Comparison of ENCODE assay signal across 8 cellular contexts in the genomic region with DNA sequence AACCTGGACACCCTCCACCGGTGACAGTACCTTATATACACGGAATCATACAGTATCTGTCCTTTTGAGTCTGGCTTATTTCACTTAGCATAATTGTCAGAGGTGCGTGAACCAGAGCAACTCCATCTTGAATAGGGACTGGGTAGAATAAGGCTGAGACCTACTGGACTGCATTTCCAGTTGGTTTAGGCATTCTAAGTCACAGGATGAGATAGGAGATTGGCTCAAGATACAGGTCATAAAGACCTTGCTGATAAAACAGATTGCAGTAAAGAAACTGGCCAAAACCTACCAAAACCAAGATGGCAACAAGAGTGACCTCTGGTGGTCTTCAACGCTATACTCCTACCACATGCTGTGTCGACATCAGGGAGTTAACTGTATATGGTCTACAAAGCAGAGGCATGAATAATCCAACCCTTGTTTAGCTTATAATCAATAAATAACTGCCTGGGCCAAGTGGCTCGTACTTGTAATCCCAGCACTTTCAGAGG. TPM values are rescaled to one million over a fixed set of nuclear protein-coding genes. Genes with fewer than 3 reads are reported as not detected.
DNase-seq lines count a peak whose midpoint lies in the region; ATAC-seq and TF ChIP-seq lines count a peak whose summit lies in the region.

No MANE protein-coding gene starts in this region.

- peak overlapping the region; percentile 57 for H2BK120ac ChIP-seq in trophoblast cell (ENCODE audit: insufficient read depth, low read length, poor library complexity)

- peaks cover 18% of the 10 kb centered on the region for H3K79me1 ChIP-seq in trophoblast cell (ENCODE audit: low read length)

- H3K27me3 ChIP-seq in left ventricle myocardium inferior (ENCODE audit: low read depth) (no peaks in the 10 kb centered on the region), right cardiac atrium (ENCODE audit: control insufficient read depth, insufficient read depth) (no peaks in the 10 kb centered on the region), NT2/D1 (ENCODE audit: insufficient read depth, insufficient read length) (no peaks in the 10 kb centered on the region), trophoblast cell (ENCODE audit: insufficient read depth, low read length) (no peaks in the 10 kb centered on the region)
- H3K27me3 ChIP-seq in effector memory CD4-positive, alpha-beta T cell (replicated peaks; ENCODE audit: control insufficient read depth, insufficient read depth, low read length, poor library complexity, severe bottlenecking) = no peaks in the 10 kb centered on the region

- H3K9me3 ChIP-seq in left ventricle myocardium inferior (replicated peaks) (no peaks in the 10 kb centered on the region), right cardiac atrium (ENCODE audit: control insufficient read depth, low read length) (no peaks in the 10 kb centered on the region), NT2/D1 (ENCODE audit: insufficient read depth, low read length) (no peaks in the 10 kb centered on the region), trophoblast cell (ENCODE audit: insufficient read depth, low read depth, low read length) (no peaks in the 10 kb centered on the region)
- no peaks in the 10 kb centered on the region for H3K9me3 ChIP-seq in effector memory CD4-positive, alpha-beta T cell (ENCODE audit: control insufficient read depth, low read length)

- peak; percentile 51 for TF ChIP-seq CTCF in left ventricle myocardium inferior (IDR thresholded peaks at IDR 0.05; ENCODE audit: borderline replicate concordance)
- TF ChIP-seq CTCF in choroid plexus epithelial cell (conservative IDR thresholded peaks at IDR 0.05; ENCODE audit: low read depth, low read length) = peak; percentile 37

- H2AK5ac ChIP-seq in trophoblast cell (ENCODE audit: low read length) = no peak overlapping the region

- no peak overlapping the region for H2AFZ ChIP-seq in trophoblast cell (ENCODE audit: insufficient read depth, low read length, poor library complexity)

- no peak for DNase-seq in left ventricle myocardium inferior
- no peak for DNase-seq in right cardiac atrium
- DNase-seq in NT2/D1 (ENCODE audit: low read depth, low spot score) = peak; percentile 51
- peak; percentile 59 for DNase-seq in choroid plexus epithelial cell (ENCODE audit: low read depth)
- peak; percentile 16 to 54 for DNase-seq in trophoblast cell
- DNase-seq in effector memory CD4-positive, alpha-beta T cell = no peak

- peaks cover 10% of the 10 kb centered on the region for H3K79me2 ChIP-seq in trophoblast cell (ENCODE audit: control insufficient read depth, insufficient read depth, low read length, poor library complexity)

- no peak overlapping the region for H3K4me3 ChIP-seq in left ventricle myocardium inferior
- H3K4me3 ChIP-seq in right cardiac atrium (ENCODE audit: low read length) = no peak overlapping the region
- no peak overlapping the region for H3K4me3 ChIP-seq in NT2/D1 (ENCODE audit: insufficient read length, low read depth)
- no peak overlapping the region for H3K4me3 ChIP-seq in choroid plexus epithelial cell (ENCODE audit: low read depth, low read length)
- no peak overlapping the region for H3K4me3 ChIP-seq in trophoblast cell (ENCODE audit: low read depth, low read length)
- no peak overlapping the region for H3K4me3 ChIP-seq in effector memory CD4-positive, alpha-beta T cell (ENCODE audit: insufficient read depth, low read depth, low read length, poor library complexity, severe bottlenecking)

- H3K4me2 ChIP-seq in trophoblast cell (ENCODE audit: low read length) = no peak overlapping the region

- peak overlapping the region; percentile 59 for H2BK12ac ChIP-seq in trophoblast cell (ENCODE audit: low read length)

- H3K9ac ChIP-seq in NT2/D1 (ENCODE audit: insufficient read length, low read depth) (peak overlapping the region; percentile 66), trophoblast cell (ENCODE audit: low read length) (no peak overlapping the region)

- WGBS in right cardiac atrium = 44% methylated on average over 6 of the region's 6 CpGs
- no CpG with 5 or more reads among the region's 6 CpGs for WGBS in trophoblast cell (ENCODE audit: extremely low coverage, insufficient coverage, insufficient read length)

- peak overlapping the region; percentile 72 for H4K8ac ChIP-seq in trophoblast cell (ENCODE audit: low read depth, low read length)

- peak overlapping the region; percentile 85 for H4K91ac ChIP-seq in trophoblast cell (ENCODE audit: low read depth, low read length)

- H3K27ac ChIP-seq in left ventricle myocardium inferior (replicated peaks) = peak overlapping the region; percentile 89
- H3K27ac ChIP-seq in right cardiac atrium (ENCODE audit: low read length) = no peak overlapping the region
- H3K27ac ChIP-seq in trophoblast cell (ENCODE audit: low read depth, low read length) = peak overlapping the region; percentile 97
- H3K27ac ChIP-seq in effector memory CD4-positive, alpha-beta T cell (ENCODE audit: insufficient read depth, low read length, poor library complexity, severe bottlenecking) = no peak overlapping the region

- intact Hi-C loops in left ventricle myocardium inferior (cut with micrococcal nuclease) = no loop called here
- intact Hi-C loops in right cardiac atrium (cut with DNase I) = no loop called here

- no peak overlapping the region for H3K18ac ChIP-seq in trophoblast cell (ENCODE audit: low read length)

- no peak overlapping the region for H2BK5ac ChIP-seq in trophoblast cell (ENCODE audit: low read depth, low read length, poor library complexity)

- no peak overlapping the region for H3K23ac ChIP-seq in trophoblast cell (ENCODE audit: low read length)

- no peak overlapping the region for H3K4ac ChIP-seq in trophoblast cell (ENCODE audit: low read depth, low read length)

- H3K4me1 ChIP-seq in left ventricle myocardium inferior = peaks cover 35% of the 10 kb centered on the region
- no peaks in the 10 kb centered on the region for H3K4me1 ChIP-seq in right cardiac atrium (ENCODE audit: control insufficient read depth, insufficient read depth, low read length)
- H3K4me1 ChIP-seq in NT2/D1 (ENCODE audit: insufficient read depth, insufficient read length) = peaks cover 8% of the 10 kb centered on the region
- H3K4me1 ChIP-seq in trophoblast cell (ENCODE audit: control insufficient read depth in 1 of 2, insufficient read depth in 2 of 2, low read length in 2 of 2) = peaks cover 19 to 26% of the 10 kb centered on the region in 2 experiments
- H3K4me1 ChIP-seq in effector memory CD4-positive, alpha-beta T cell (ENCODE audit: control insufficient read depth, insufficient read depth, low read length, poor library complexity, severe bottlenecking) = peaks cover 10% of the 10 kb centered on the region

- H4K12ac ChIP-seq in trophoblast cell (ENCODE audit: low read depth, low read length) = no peak overlapping the region

- ATAC-seq in right cardiac atrium (no peak), GM19463 (IDR thresholded peaks at IDR 0.05; ENCODE audit: unreplicated experiment) (no peak), HG03460 (IDR thresholded peaks at IDR 0.05; ENCODE audit: unreplicated experiment) (no peak)

- no peak overlapping the region for H3K14ac ChIP-seq in trophoblast cell (ENCODE audit: low read length)

- peaks cover 10% of the 10 kb centered on the region for H3K36me3 ChIP-seq in left ventricle myocardium inferior
- peaks cover 27% of the 10 kb centered on the region for H3K36me3 ChIP-seq in NT2/D1 (ENCODE audit: insufficient read depth, insufficient read length, low read length)
- peaks cover 4 to 11% of the 10 kb centered on the region in 2 experiments for H3K36me3 ChIP-seq in trophoblast cell (ENCODE audit: control insufficient read depth in 1 of 2, insufficient read depth in 2 of 2, low read length in 2 of 2)
- no peaks in the 10 kb centered on the region for H3K36me3 ChIP-seq in effector memory CD4-positive, alpha-beta T cell (ENCODE audit: control insufficient read depth, insufficient read depth, low read length)

RNA-seq across cellular contexts. Expression of gene FDPS, which starts 1.4 kb away (rescaled TPM):
- 75.0 TPM for total RNA-seq in left ventricle myocardium inferior
- total RNA-seq in right cardiac atrium = 100 to 1,000 TPM in 2 of 4 donors, 10 to 100 TPM in 2; 78.9 to 113 (median 99.1) TPM
- polyA plus RNA-seq in right cardiac atrium = 103 TPM
- polyA plus RNA-seq in trophoblast cell (2013) = 339 and 342 TPM in 2 replicates

RNA-seq across cellular contexts. Expression of gene PKLR, which starts 6.1 kb away (rescaled TPM):
- total RNA-seq in left ventricle myocardium inferior (not detected), right cardiac atrium (not detected)
- polyA plus RNA-seq in right cardiac atrium = not detected
- 0.03 and 0.04 TPM in 2 replicates for polyA plus RNA-seq in trophoblast cell (2013)

RNA-seq across cellular contexts. Expression of gene RUSC1, which starts 13.4 kb away (rescaled TPM):
- total RNA-seq in left ventricle myocardium inferior = 18.0 TPM
- total RNA-seq in right cardiac atrium = 10 to 100 TPM; 20.8 to 29.7 (median 24.5) TPM
- 23.2 TPM for polyA plus RNA-seq in right cardiac atrium
- 45.7 and 48.3 TPM in 2 replicates for polyA plus RNA-seq in trophoblast cell (2013)

RNA-seq across cellular contexts. Expression of gene HCN3, which starts 30.0 kb away (rescaled TPM):
- total RNA-seq in left ventricle myocardium inferior (1.2 TPM), right cardiac atrium (1 to 10 TPM in 2 of 4 donors, under 1 TPM in 2; 0.92 to 1.4 (median 1.1) TPM)
- polyA plus RNA-seq in right cardiac atrium = 0.77 TPM
- polyA plus RNA-seq in trophoblast cell (2013) = 2.5 and 2.8 TPM in 2 replicates

RNA-seq across cellular contexts. Expression of gene CLK2, which starts 34.0 kb away (rescaled TPM):
- 18.1 TPM for total RNA-seq in left ventricle myocardium inferior
- total RNA-seq in right cardiac atrium = 10 to 100 TPM; 19.4 to 26.2 (median 22.5) TPM
- polyA plus RNA-seq in right cardiac atrium = 21.8 TPM
- 48.9 and 52.4 TPM in 2 replicates for polyA plus RNA-seq in trophoblast cell (2013)

Comparison
In these comparisons a context has a peak if more than half of its experiments do, and no peak if none do; other contexts are left out.
1. H3K27ac ChIP-seq: peak in left ventricle myocardium inferior (single experiment) and trophoblast cell (single experiment); none in right cardiac atrium (single experiment) and effector memory CD4-positive, alpha-beta T cell (single experiment).
2. DNase-seq: peak in NT2/D1 (single experiment), choroid plexus epithelial cell (single experiment) and trophoblast cell (2 of 2); none in left ventricle myocardium inferior (single experiment), right cardiac atrium (0 of 3) and effector memory CD4-positive, alpha-beta T cell (0 of 3).